In the genomic region with DNA sequence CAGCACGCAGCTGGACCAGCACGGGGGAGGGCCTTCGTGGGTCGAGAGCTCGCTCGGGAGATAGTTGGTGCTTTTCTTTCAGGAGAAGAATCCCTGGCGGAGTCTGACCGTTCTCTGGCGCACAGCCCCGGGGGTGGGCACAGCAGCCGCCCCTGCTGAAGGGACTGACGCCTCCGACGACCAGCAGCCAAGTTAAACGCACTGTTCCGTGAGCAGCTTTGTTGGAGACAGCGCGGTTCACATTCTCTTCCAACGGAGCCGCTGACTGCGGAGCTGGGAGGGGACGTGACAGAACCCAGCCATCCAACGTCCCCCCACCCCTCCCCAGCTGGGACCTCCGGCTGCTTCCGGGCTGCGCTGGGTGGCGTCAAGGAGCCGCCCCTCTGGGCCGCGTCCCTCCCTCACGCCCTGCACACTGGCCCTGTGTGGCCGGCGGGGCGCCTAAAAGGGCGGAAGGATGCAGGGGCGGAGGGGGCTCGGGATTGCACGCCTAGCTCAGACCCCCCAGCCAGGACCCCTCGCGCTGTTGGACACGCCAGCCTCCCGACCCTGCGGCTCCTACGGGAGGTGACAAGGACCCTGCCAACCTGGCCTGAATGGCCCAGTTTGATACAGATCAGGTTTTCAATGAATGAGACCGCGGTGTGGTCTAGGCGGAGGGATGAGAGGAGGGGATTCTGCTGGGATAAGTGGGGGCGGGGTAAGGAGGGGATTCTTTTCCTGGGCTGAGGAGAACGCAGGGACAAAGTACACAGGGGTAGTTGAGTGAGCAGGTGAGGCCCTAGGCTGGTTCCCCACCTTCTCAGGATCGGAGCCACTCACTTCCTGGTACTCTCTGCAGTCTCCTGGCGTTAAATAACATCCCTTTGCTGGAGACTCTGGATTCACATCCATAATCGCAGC, we compare ENCODE assay signal across 17 cellular contexts. TPM values are rescaled to one million over a fixed set of nuclear protein-coding genes. Genes with fewer than 3 reads are reported as not detected.
DNase-seq lines count a peak whose midpoint lies in the region; ATAC-seq lines count a peak whose summit lies in the region.
"Had no signal": no experiment of that assay in that cellular context is flagged by ENCODE, and none has a peak within 500 bp of the region (broad histone marks: within the 10 kb centered on the region; RNA-seq: fewer than 3 reads in every experiment).

No MANE protein-coding gene starts in this region.

- H3K9me3 ChIP-seq in esophagus (ENCODE audit: control insufficient read depth in 2 of 2, insufficient read depth in 1 of 2, low read depth in 1 of 2, low read length in 1 of 2): no peaks in the 10 kb centered on the region
- no peaks in the 10 kb centered on the region for H3K9me3 ChIP-seq in mesenchymal stem cell (ENCODE audit: control insufficient read depth, low read length)
- H3K9me3 ChIP-seq in stomach smooth muscle (ENCODE audit: control insufficient read depth in 2 of 2, low read length in 2 of 2): no peaks in the 10 kb centered on the region

- H4K91ac ChIP-seq in mesenchymal stem cell (ENCODE audit: low read length): no peak overlapping the region

- no peak overlapping the region for H3K27ac ChIP-seq in esophagus (ENCODE audit: low read depth in 2 of 2, low read length in 1 of 2)
- no peak overlapping the region for H3K27ac ChIP-seq in mesenchymal stem cell (ENCODE audit: low read length, poor library complexity, severe bottlenecking)
- H3K27ac ChIP-seq in stomach smooth muscle (ENCODE audit: low read length): no peak overlapping the region
- H3K27ac ChIP-seq: spleen had no signal

- H2AK5ac ChIP-seq in mesenchymal stem cell (ENCODE audit: low read length, severe bottlenecking): no peak overlapping the region

- no peak overlapping the region for H3K4ac ChIP-seq in mesenchymal stem cell (ENCODE audit: low read depth in 1 of 2, low read length in 2 of 2)

- no peak overlapping the region for H3K4me2 ChIP-seq in mesenchymal stem cell (ENCODE audit: low read length, poor library complexity, severe bottlenecking)

- ATAC-seq in GM21360 (IDR thresholded peaks at IDR 0.05; ENCODE audit: unreplicated experiment) (no peak), HG03095 (IDR thresholded peaks at IDR 0.05; ENCODE audit: unreplicated experiment) (no peak)
- ATAC-seq: activated CD4-positive, CD25-positive, alpha-beta regulatory T cell treated with anti-CD3 and anti-CD28 coated beads, Interleukin-2, amount 50 U/mL, for 24 hours had no signal

- H3K23ac ChIP-seq in mesenchymal stem cell (ENCODE audit: low read length in 2 of 2): no peak overlapping the region

- H3K14ac ChIP-seq in mesenchymal stem cell (ENCODE audit: low read length in 2 of 2): no peak overlapping the region

- WGBS in esophagus, 2 donors: 46 to 57% methylated on average over 51 to 52 of the region's 52 CpGs
- 98% methylated on average over 52 of the region's 52 CpGs for WGBS in mesenchymal stem cell

- no peak overlapping the region for H2BK12ac ChIP-seq in mesenchymal stem cell (ENCODE audit: low read length in 2 of 2)

- no peak overlapping the region for H2AFZ ChIP-seq in mesenchymal stem cell (ENCODE audit: low read depth, low read length)

- no peaks in the 10 kb centered on the region for H3K36me3 ChIP-seq in H7 (replicated peaks; ENCODE audit: control insufficient read depth, insufficient read depth, low read length)
- no peaks in the 10 kb centered on the region for H3K36me3 ChIP-seq in esophagus (ENCODE audit: control insufficient read depth in 2 of 2, insufficient read depth in 2 of 2, low read length in 1 of 2)
- H3K36me3 ChIP-seq in mesenchymal stem cell (ENCODE audit: control insufficient read depth in 1 of 2, insufficient read depth in 2 of 2, low read depth in 1 of 2, low read length in 2 of 2): peaks cover 0 to 16% of the 10 kb centered on the region in 2 experiments
- H3K36me3 ChIP-seq in stomach smooth muscle (ENCODE audit: control insufficient read depth in 2 of 2, insufficient read depth in 2 of 2, low read length in 2 of 2): no peaks in the 10 kb centered on the region

- no peak overlapping the region for H4K8ac ChIP-seq in mesenchymal stem cell (ENCODE audit: low read length)

- DNase-seq in H7: peak; percentile 56
- no peak for DNase-seq in mesenchymal stem cell
- no peak for DNase-seq in NCI-H2107 treated with DMSO at 0.1 percent for 48 hours (lab: John Stamatoyannopoulos, UW; ENCODE audit: unreplicated experiment)
- no peak for DNase-seq in SHP77 treated with DMSO at 0.1 percent for 48 hours (lab: John Stamatoyannopoulos, UW)
- DNase-seq: cerebellar nuclear complex, HFFc6, NCI-H446, spleen had no signal

- no peak overlapping the region for H2BK15ac ChIP-seq in mesenchymal stem cell (ENCODE audit: low read depth, poor library complexity, severe bottlenecking)

- H3K4me1 ChIP-seq in esophagus (ENCODE audit: control insufficient read depth in 2 of 2, insufficient read depth in 2 of 2, low read length in 1 of 2) (no peaks in the 10 kb centered on the region), mesenchymal stem cell (ENCODE audit: control insufficient read depth, insufficient read depth, low read depth, low read length) (no peaks in the 10 kb centered on the region), stomach smooth muscle (ENCODE audit: control insufficient read depth, insufficient read depth, low read length) (peaks cover 4% of the 10 kb centered on the region)
- H3K4me1 ChIP-seq: spleen had no signal

- H3K4me3 ChIP-seq in H7 (ENCODE audit: insufficient read depth, low read depth, low read length): no peak overlapping the region
- peak overlapping the region; percentile 19 to 27 for H3K4me3 ChIP-seq in esophagus (ENCODE audit: low read depth in 1 of 2, low read length in 2 of 2)
- H3K4me3 ChIP-seq in mesenchymal stem cell (ENCODE audit: insufficient read depth in 1 of 2, low read depth in 1 of 2, low read length in 2 of 2): peak overlapping the region in 1 of 2 experiments; percentile 76
- peak overlapping the region; percentile 35 to 67 for H3K4me3 ChIP-seq in stomach smooth muscle (ENCODE audit: low read length in 2 of 2)

- H3K27me3 ChIP-seq in H7 (ENCODE audit: control insufficient read depth, insufficient read depth, low read length): no peaks in the 10 kb centered on the region
- no peaks in the 10 kb centered on the region for H3K27me3 ChIP-seq in esophagus (ENCODE audit: control insufficient read depth in 1 of 2, insufficient read depth in 2 of 2, low read length in 2 of 2)
- H3K27me3 ChIP-seq in mesenchymal stem cell (ENCODE audit: control insufficient read depth in 1 of 2, insufficient read depth in 1 of 2, low read length in 2 of 2): no peaks in the 10 kb centered on the region
- H3K27me3 ChIP-seq in stomach smooth muscle (ENCODE audit: control insufficient read depth in 1 of 2, insufficient read depth in 2 of 2, low read length in 2 of 2): peaks cover 0 to 6% of the 10 kb centered on the region in 2 donors

- H3K79me1 ChIP-seq in mesenchymal stem cell (replicated peaks; ENCODE audit: low read length, poor library complexity, severe bottlenecking): peaks cover 20% of the 10 kb centered on the region

- H2BK5ac ChIP-seq in mesenchymal stem cell (ENCODE audit: low read depth, low read length, poor library complexity, severe bottlenecking): no peak overlapping the region

- H2BK120ac ChIP-seq in mesenchymal stem cell (ENCODE audit: low read depth, low read length): no peak overlapping the region

- no peak overlapping the region for H3K18ac ChIP-seq in mesenchymal stem cell (ENCODE audit: low read depth in 1 of 2, low read length in 2 of 2)

- H3K9ac ChIP-seq in mesenchymal stem cell (ENCODE audit: low read length): peak overlapping the region; percentile 73
- no peak overlapping the region for H3K9ac ChIP-seq in stomach smooth muscle (ENCODE audit: low read length in 2 of 2)

RNA-seq across cellular contexts. Expression of a gene that starts 36.4 kb away (rescaled TPM):
- total RNA-seq in H7 (2014; rRNA removed; shearing (Covaris generic)): 3.3 and 4.5 TPM in 2 replicates
- polyA plus RNA-seq in esophagus: under 1 TPM; 0.84 to 0.91 TPM
- 2.4 TPM for polyA plus RNA-seq in mesenchymal stem cell (2013, experiment 1 of 2)
- polyA plus RNA-seq in mesenchymal stem cell (2013, experiment 2 of 2): 2.5 TPM

RNA-seq across cellular contexts. Expression of a gene that starts 54.7 kb away (rescaled TPM):
- total RNA-seq in H7 (2014; rRNA removed; shearing (Covaris generic)): 0.97 and 2.1 TPM in 2 replicates
- not detected for polyA plus RNA-seq in esophagus
- polyA plus RNA-seq in mesenchymal stem cell (2013, experiment 1 of 2): not detected
- polyA plus RNA-seq in mesenchymal stem cell (2013, experiment 2 of 2): not detected
- total RNA-seq: activated T-helper 2 cell treated with anti-CD3 and anti-CD28 coated beads, Interferon-gamma antibody, Interleukin-2, Interleukin-4, amounts not matched to agents 10 μg/mL and 5 μg/mL and 100 μg/mL, durations not matched to agents 14 hours and 24 hours and 36 hours; CD8-positive, alpha-beta memory T cell; glomerular endothelial cell; HFFc6; M059J; spleen had no signal
- polyA plus RNA-seq: CD8-positive, alpha-beta memory T cell; spleen had no signal
